ENCODE assay signal across 8 cellular contexts in genomic region chr15:38455096-38455495, GRCh38. TPM values are rescaled to one million over a fixed set of nuclear protein-coding genes. Genes with fewer than 3 reads are reported as not detected.
DNase-seq lines count a peak whose midpoint lies in the region; ATAC-seq and TF ChIP-seq lines count a peak whose summit lies in the region.

No MANE protein-coding gene starts in this region.

- in situ Hi-C loops in astrocyte of the cerebellum (cut with HindIII; ENCODE audit: low sequenced_read_pairs) = no loop called here

- H4K5ac ChIP-seq in mesendoderm (ENCODE audit: low read length) = no peak overlapping the region

- peak overlapping the region; percentile 98 for H3K56ac ChIP-seq in mesendoderm (ENCODE audit: low read length)

- H3K4me3 ChIP-seq in HFF-Myc (replicated peaks; ENCODE audit: low read depth, low read length) = peak overlapping the region; percentile 96
- H3K4me3 ChIP-seq in astrocyte of the cerebellum (ENCODE audit: low read depth, low read length) = peak overlapping the region; percentile 92
- peak overlapping the region; percentile 96 for H3K4me3 ChIP-seq in mesendoderm (ENCODE audit: low read length)

- peak overlapping the region; percentile 97 for H3K9ac ChIP-seq in mesendoderm (ENCODE audit: low read length)

- H3K23ac ChIP-seq in mesendoderm (ENCODE audit: low read length) = no peak overlapping the region

- ATAC-seq in HG03571 (IDR thresholded peaks at IDR 0.05; ENCODE audit: unreplicated experiment) = no peak
- no peak for ATAC-seq in HG03354 (IDR thresholded peaks at IDR 0.05; ENCODE audit: poor library complexity, severe bottlenecking, unreplicated experiment)

- H3K27ac ChIP-seq in mesendoderm (ENCODE audit: low read depth, low read length) = no peak overlapping the region

- H2BK5ac ChIP-seq in mesendoderm (ENCODE audit: low read length) = no peak overlapping the region

- H3K36me3 ChIP-seq in mesendoderm (ENCODE audit: control insufficient read depth, insufficient read depth, low read length) = no peaks in the 10 kb centered on the region

- WGBS in mesendoderm (ENCODE audit: extremely low coverage, insufficient coverage, low lambda C conversion rate) = no CpG with 5 or more reads among the region's 4 CpGs

- no peak overlapping the region for H4K8ac ChIP-seq in mesendoderm (ENCODE audit: low read depth, low read length)

- no peak overlapping the region for H3K18ac ChIP-seq in mesendoderm (ENCODE audit: low read length)

- no peak overlapping the region for H3K4ac ChIP-seq in mesendoderm (ENCODE audit: low read depth, low read length)

- peaks cover 45% of the 10 kb centered on the region for H3K79me2 ChIP-seq in mesendoderm (ENCODE audit: control insufficient read depth, insufficient read depth, low read length)

- H2AK5ac ChIP-seq in mesendoderm (ENCODE audit: low read length) = no peak overlapping the region

- H2BK120ac ChIP-seq in mesendoderm (ENCODE audit: low read depth, low read length) = no peak overlapping the region

- DNase-seq in AG08395 (ENCODE audit: low spot score) (peak; percentile 10), HFF-Myc (ENCODE audit: extremely low read depth, low read depth) (no peak), astrocyte of the cerebellum (ENCODE audit: low read depth) (no peak), mesendoderm (no peak), GM19240 (ENCODE audit: insufficient read length, low spot score) (no peak)
- no peak for DNase-seq in activated CD4-positive, alpha-beta T cell treated with anti-CD3 and anti-CD28 coated beads, Interleukin-2, amount 50 U/mL, for 48 hours

- no peak overlapping the region for H2BK15ac ChIP-seq in mesendoderm (replicated peaks; ENCODE audit: low read depth)

- peak overlapping the region; percentile 77 for H3K4me2 ChIP-seq in mesendoderm (ENCODE audit: low read length)

- H3K79me1 ChIP-seq in mesendoderm (ENCODE audit: low read length) = peaks cover 22% of the 10 kb centered on the region

- TF ChIP-seq CTCF in HFF-Myc (IDR thresholded peaks at IDR 0.05; ENCODE audit: low read depth, low read length, missing control alignments) (no peak), astrocyte of the cerebellum (IDR thresholded peaks at IDR 0.05; ENCODE audit: low read depth, low read length, missing control alignments) (no peak)

- no peaks in the 10 kb centered on the region for H3K27me3 ChIP-seq in mesendoderm (ENCODE audit: insufficient read depth, low read length, poor library complexity)

- no peaks in the 10 kb centered on the region for H3K4me1 ChIP-seq in mesendoderm (ENCODE audit: control insufficient read depth, low read depth, low read length)

RNA-seq across cellular contexts. Expression of gene FAM98B, which starts 1.2 kb away (rescaled TPM):
- 55.1 TPM for polyA plus RNA-seq in mesendoderm (2013, experiment 1 of 2)
- 55.9 TPM for polyA plus RNA-seq in mesendoderm (2013, experiment 2 of 2)
